In genomic region chr3:54116129-54116528, GRCh38 we compare ENCODE assay signal across 13 cellular contexts. TPM values are rescaled to one million over a fixed set of nuclear protein-coding genes. Genes with fewer than 3 reads are reported as not detected.
"Had no signal": no experiment of that assay in that cellular context is flagged by ENCODE, and none has a peak within 500 bp of the region (broad histone marks: within the 10 kb centered on the region; RNA-seq: fewer than 3 reads in every experiment).

No MANE protein-coding gene starts in this region.

RNA-seq across cellular contexts. Expression of gene CACNA2D3, which starts 6.2 kb away (rescaled TPM):
- total RNA-seq: activated B cell treated with CpG ODN at 0.5 μM for 24 hours; activated CD4-positive, alpha-beta memory T cell treated with anti-CD3 and anti-CD28 coated beads for 36 hours; activated CD4-positive, alpha-beta memory T cell treated with anti-CD3 and anti-CD28 coated beads, Interleukin-2, amount 10 ng/mL, durations not matched to agents 7 days and 5 days; activated CD4-positive, alpha-beta T cell treated with anti-CD3 and anti-CD28 coated beads for 36 hours; activated CD4-positive, alpha-beta T cell treated with anti-CD3 and anti-CD28 coated beads, Interleukin-2, amount 10 ng/mL, durations not matched to agents 24 days and 14 days; activated CD4-positive, alpha-beta T cell treated with anti-CD3 and anti-CD28 coated beads, Interleukin-2, amount 10 ng/mL, durations not matched to agents 7 days and 5 days; activated CD8-positive, alpha-beta memory T cell treated with anti-CD3 and anti-CD28 coated beads for 36 hours; activated CD8-positive, alpha-beta memory T cell treated with anti-CD3 and anti-CD28 coated beads, Interleukin-2, amount 10 ng/mL, durations not matched to agents 7 days and 5 days; activated CD8-positive, alpha-beta T cell treated with anti-CD3 and anti-CD28 coated beads for 36 hours; activated CD8-positive, alpha-beta T cell treated with anti-CD3 and anti-CD28 coated beads, Interleukin-2, amount 10 ng/mL, durations not matched to agents 7 days and 5 days; T-cell; T-helper 1 cell treated with Interleukin-12 subunit alpha and Interleukin-12 subunit beta and Interleukin-4 antibody, amounts not matched to agents 30 ng/mL and 1 ng/mL, for 36 hours; T-helper 2 cell treated with Interferon-gamma antibody and Interleukin-4, amounts not matched to agents 100 ng/mL and 5 ng/mL, for 36 hours had no signal
